In genomic region chr9:37592108-37592951, GRCh38 we compare ENCODE assay signal across 8 cellular contexts.
DNase-seq lines count a peak whose midpoint lies in the region; ATAC-seq and TF ChIP-seq lines count a peak whose summit lies in the region.

TOMM5 (minus strand) TSS chr9:37592597; CDS start chr9:37592532, 65 bp downstream.

- H3K4me3 ChIP-seq in AG10803 (ENCODE audit: low read length) = peak within 1 kb of the TSS; percentile 99

- peaks cover 19% of the 10 kb centered on the region for H3K27me3 Mint-ChIP-seq in central memory CD8-positive, alpha-beta T cell

- H3K27ac Mint-ChIP-seq in central memory CD8-positive, alpha-beta T cell (ENCODE audit: low read depth) = peak within 1 kb of the TSS; percentile 92

- TF ChIP-seq CTCF in AG10803 (conservative IDR thresholded peaks at IDR 0.05; ENCODE audit: low read length) = no peak

- peaks cover 21% of the 10 kb centered on the region for H3K36me3 Mint-ChIP-seq in central memory CD8-positive, alpha-beta T cell (ENCODE audit: insufficient read depth)

- H3K9me3 Mint-ChIP-seq in central memory CD8-positive, alpha-beta T cell = no peaks in the 10 kb centered on the region

- H3K4me1 Mint-ChIP-seq in central memory CD8-positive, alpha-beta T cell = peaks cover 23% of the 10 kb centered on the region

- peak within 1 kb of the TSS; percentile 96 for H3K4me3 Mint-ChIP-seq in central memory CD8-positive, alpha-beta T cell

- DNase-seq in AG10803 (ENCODE audit: low read depth) (peak; percentile 92), NCI-H446 (lab: John Stamatoyannopoulos, UW) (peak; percentile 78 to 89), islet precursor cell (peak; percentile 95)
- peak; percentile 81 to 82 for DNase-seq in central memory CD8-positive, alpha-beta T cell (ENCODE audit: low spot score in 2 of 2)
- peak; percentile 87 to 89 (median 87) for DNase-seq in stimulated activated CD4-positive, alpha-beta T cell treated with anti-CD3 and anti-CD28 coated beads, Interleukin-12 subunit alpha, Interleukin-12 subunit beta, amount 100 ng/mL, for 48 hours (ENCODE audit: low read depth in 2 of 3, low spot score in 1 of 3)

- ATAC-seq in GM19043 (IDR thresholded peaks at IDR 0.05; ENCODE audit: low read depth, unreplicated experiment) = peak; percentile 82
- ATAC-seq in HG03354 (IDR thresholded peaks at IDR 0.05; ENCODE audit: poor library complexity, severe bottlenecking, unreplicated experiment) = peak; percentile 94
- peak; percentile 98 to 99 for ATAC-seq in activated CD4-positive, CD25-positive, alpha-beta regulatory T cell treated with anti-CD3 and anti-CD28 coated beads, Interleukin-2, amount 50 U/mL, for 24 hours
- ATAC-seq in central memory CD8-positive, alpha-beta T cell (replicated peaks; ENCODE audit: extremely low read depth, poor library complexity, severe bottlenecking) = peak; percentile 96

Comparison
In these comparisons a context has a peak if more than half of its experiments do, and no peak if none do; other contexts are left out.
1. Peak in every context shown above with its lines: DNase-seq, ATAC-seq and H3K4me3 ChIP-seq.